ENCODE assay signal across 8 cellular contexts in the genomic region with DNA sequence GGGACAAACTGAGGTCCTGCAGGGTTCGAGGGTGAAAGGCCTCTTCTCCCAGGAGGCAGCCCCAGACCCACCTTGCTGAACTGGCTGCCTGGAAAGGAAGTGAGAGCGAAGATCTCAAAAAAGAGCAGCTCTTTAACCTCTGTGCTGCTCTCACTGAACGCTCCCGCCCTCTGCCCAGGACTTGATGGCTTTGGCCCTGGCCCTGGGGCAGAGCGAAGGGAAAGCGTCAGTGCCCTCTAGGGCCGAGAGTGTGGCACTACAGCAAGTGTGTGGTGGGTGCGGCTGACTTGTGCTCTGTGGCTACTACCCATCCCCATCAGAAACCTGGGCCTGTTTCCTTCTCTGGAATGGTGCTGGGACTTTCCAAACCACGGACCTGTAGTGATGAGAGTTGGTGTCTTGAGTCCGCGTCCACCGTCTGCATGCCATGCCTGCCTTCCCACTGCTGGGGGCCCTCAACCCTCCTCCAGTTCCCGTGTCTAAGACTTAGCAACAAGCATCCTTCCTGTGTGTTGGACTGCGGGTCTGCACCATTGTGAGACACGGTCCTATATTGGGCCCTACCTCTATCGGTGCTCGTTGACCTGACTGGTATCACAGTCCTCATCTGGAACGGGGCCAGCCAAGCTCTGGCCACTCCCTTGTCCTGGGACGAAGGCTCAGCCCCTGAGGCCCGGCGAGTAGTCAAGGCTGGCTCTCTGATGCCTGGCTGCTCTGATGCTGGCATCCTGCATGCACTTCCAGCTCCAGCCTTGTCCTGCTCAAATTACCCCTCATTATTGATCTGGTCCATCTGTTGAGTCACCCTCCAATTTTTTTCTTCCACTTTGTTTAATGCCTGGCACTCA.
DNase-seq lines count a peak whose midpoint lies in the region; ATAC-seq, FAIRE-seq and TF ChIP-seq lines count a peak whose summit lies in the region.

No MANE protein-coding gene starts in this region.

- TF ChIP-seq POLR2A in HepG2 (IDR thresholded peaks at IDR 0.05; ENCODE audit: insufficient read depth in 1 of 2, low read depth in 2 of 2, low read length in 2 of 2) (no peak), stomach (IDR thresholded peaks at IDR 0.05) (no peak)

- TF ChIP-seq CTCF in RWPE1 (conservative IDR thresholded peaks at IDR 0.05; ENCODE audit: low read depth) = no peak
- peak; percentile 84 for TF ChIP-seq CTCF in HepG2 (CRISPR knock-in tag; IDR thresholded peaks at IDR 0.05)
- peak in 3 of 7 experiments; percentile 12 to 16 (median 13) for TF ChIP-seq CTCF in stomach (IDR thresholded peaks at IDR 0.05)

- CTCF ChIA-PET in RWPE1 (lab: Yijun Ruan, JAX) (no interaction called here), HepG2 (lab: Yijun Ruan, JAX; ENCODE audit: low intra/inter-chr PET ratio, low total read pairs) (interaction anchor here (0.7 to 1.2 kb wide), 2 partner anchors 50 kb away, joined by 3 to 4 read pairs; no protein-coding TSS in a partner anchor)

- WGBS in HepG2 (ENCODE audit: low lambda C conversion rate) = 60% methylated on average over 17 of the region's 21 CpGs
- WGBS in stomach, 5 donors = 69 to 80% (median 72%) methylated on average over 12 to 21 of the region's 21 CpGs

- no peak overlapping the region for H3K9ac ChIP-seq in HepG2 (ENCODE audit: insufficient read depth, low read depth, low read length)

- H3K9me3 ChIP-seq in HepG2 (ENCODE audit: low read length) (no peaks in the 10 kb centered on the region), stomach (no peaks in the 10 kb centered on the region)

- no peak for TF ChIP-seq EP300 in HepG2 (IDR thresholded peaks at IDR 0.05; ENCODE audit: low read depth in 2 of 2, low read length in 2 of 2)
- TF ChIP-seq EP300 in HepG2 (CRISPR knock-in tag; IDR thresholded peaks at IDR 0.05; ENCODE audit: borderline replicate concordance) = no peak
- no peak for TF ChIP-seq EP300 in stomach (IDR thresholded peaks at IDR 0.05)

- no peaks in the 10 kb centered on the region for H3K79me2 ChIP-seq in HepG2 (ENCODE audit: insufficient read depth, low read length)

- POLR2A ChIA-PET in RWPE1 (lab: Yijun Ruan, JAX; ENCODE audit: low non-redundant PET) = no interaction called here
- POLR2A ChIA-PET in HepG2 (lab: Yijun Ruan, JAX) = no interaction called here

- DNase-seq in ELR (ENCODE audit: low read depth) (peak; percentile 50), KBM-7 (peak; percentile 71), RWPE1 (ENCODE audit: low spot score) (peak; percentile 30), HepG2 (ENCODE audit: low spot score) (peak; percentile 46), stomach (peak; percentile 33)
- no peak for DNase-seq in central memory CD8-positive, alpha-beta T cell (ENCODE audit: low spot score in 2 of 2)

- H3K4me1 ChIP-seq in HepG2 (ENCODE audit: insufficient read depth, low read length) = 0 out of 2 replicates have a peak, but pooled peaks cover 5% of the 10 kb centered on the region
- H3K4me1 ChIP-seq in stomach = no peaks in the 10 kb centered on the region

- H3K9me3 Mint-ChIP-seq in central memory CD8-positive, alpha-beta T cell = no peaks in the 10 kb centered on the region

- no peaks in the 10 kb centered on the region for H3K27me3 ChIP-seq in HepG2 (ENCODE audit: control insufficient read depth in 1 of 2, insufficient read depth in 2 of 2, low read length in 2 of 2)
- no peaks in the 10 kb centered on the region for H3K27me3 ChIP-seq in stomach

- ATAC-seq in GM21528 (IDR thresholded peaks at IDR 0.05; ENCODE audit: low FRiP score, unreplicated experiment) (peak; percentile 71), HepG2 (peak; percentile 100), GM18517 (IDR thresholded peaks at IDR 0.05; ENCODE audit: unreplicated experiment) (no peak)
- ATAC-seq in central memory CD8-positive, alpha-beta T cell (replicated peaks; ENCODE audit: extremely low read depth, poor library complexity, severe bottlenecking) = peak; percentile 28

- H3K4me3 ChIP-seq in HepG2 (replicated peaks in 1 of 3; ENCODE audit: insufficient read depth in 1 of 3, low read depth in 2 of 3, low read length in 3 of 3) (no peak overlapping the region), stomach (no peak overlapping the region)

- no peaks in the 10 kb centered on the region for H3K27me3 Mint-ChIP-seq in central memory CD8-positive, alpha-beta T cell

- FAIRE-seq in HepG2 (lab: Jason Lieb, UNC) = peak; percentile 68

- H2AFZ ChIP-seq in HepG2 (ENCODE audit: low read length) = no peak overlapping the region

- H3K36me3 ChIP-seq in HepG2 (replicated peaks in 1 of 2; ENCODE audit: control insufficient read depth in 1 of 2, insufficient read depth in 2 of 2, low read length in 2 of 2) (no peaks in the 10 kb centered on the region; a peak in 1 of 5 replicates), stomach (no peaks in the 10 kb centered on the region)

- no peaks in the 10 kb centered on the region for H4K20me1 ChIP-seq in HepG2 (ENCODE audit: insufficient read depth, low read length)

- H3K27ac Mint-ChIP-seq in central memory CD8-positive, alpha-beta T cell (ENCODE audit: low read depth) = no peak overlapping the region

- no peaks in the 10 kb centered on the region for H3K4me1 Mint-ChIP-seq in central memory CD8-positive, alpha-beta T cell

- in situ Hi-C loops in KBM-7 (cut with MboI; ENCODE audit: low pct_unique_long_range_greater_than_20kb, low sequenced_read_pairs) (no loop called here), HepG2 (cut with HindIII; ENCODE audit: extremely low pct_ligation_motif_present, low pct_unique_long_range_greater_than_20kb) (no loop called here)

- no peaks in the 10 kb centered on the region for H3K36me3 Mint-ChIP-seq in central memory CD8-positive, alpha-beta T cell (ENCODE audit: insufficient read depth)

- no peak overlapping the region for H3K4me2 ChIP-seq in HepG2 (ENCODE audit: low read depth, low read length)

- intact Hi-C loops in HepG2 (cut with micrococcal nuclease; ENCODE audit: unreplicated experiment) = loop anchor here (1.0 to 2.0 kb wide), 2 partner anchors 50 to 82 kb away; no protein-coding TSS in a partner anchor
- intact Hi-C loops in stomach (cut with DNase I; ENCODE audit: low total_unique reads) = no loop called here

- BruUV-seq in HepG2 (replicated peaks; lab: Mats Ljungman, UMichigan) = no TSS peak

- H3K4me3 Mint-ChIP-seq in central memory CD8-positive, alpha-beta T cell = no peak overlapping the region

- H3K27ac ChIP-seq in RWPE1 (peak overlapping the region; percentile 13; the same call in 1 of the 2 replicates), HepG2 (ENCODE audit: extremely low read length, insufficient read depth, low read length) (no peak overlapping the region), stomach (no peak overlapping the region)

- TF ChIP-seq RAD21 in HepG2 (CRISPR knock-in tag; IDR thresholded peaks at IDR 0.05) = peak; percentile 75

TF ChIP-seq in HepG2, 621 proteins besides CTCF, POLR2A, EP300 and RAD21 (continues in another document):
- no peak for TF ChIP-seq ZNF75D (CRISPR knock-in tag; IDR thresholded peaks at IDR 0.05; ENCODE audit: borderline replicate concordance)
- no peak for TF ChIP-seq FOXC1 (CRISPR knock-in tag; IDR thresholded peaks at IDR 0.05; ENCODE audit: borderline replicate concordance)
- TF ChIP-seq, protein P1, sequence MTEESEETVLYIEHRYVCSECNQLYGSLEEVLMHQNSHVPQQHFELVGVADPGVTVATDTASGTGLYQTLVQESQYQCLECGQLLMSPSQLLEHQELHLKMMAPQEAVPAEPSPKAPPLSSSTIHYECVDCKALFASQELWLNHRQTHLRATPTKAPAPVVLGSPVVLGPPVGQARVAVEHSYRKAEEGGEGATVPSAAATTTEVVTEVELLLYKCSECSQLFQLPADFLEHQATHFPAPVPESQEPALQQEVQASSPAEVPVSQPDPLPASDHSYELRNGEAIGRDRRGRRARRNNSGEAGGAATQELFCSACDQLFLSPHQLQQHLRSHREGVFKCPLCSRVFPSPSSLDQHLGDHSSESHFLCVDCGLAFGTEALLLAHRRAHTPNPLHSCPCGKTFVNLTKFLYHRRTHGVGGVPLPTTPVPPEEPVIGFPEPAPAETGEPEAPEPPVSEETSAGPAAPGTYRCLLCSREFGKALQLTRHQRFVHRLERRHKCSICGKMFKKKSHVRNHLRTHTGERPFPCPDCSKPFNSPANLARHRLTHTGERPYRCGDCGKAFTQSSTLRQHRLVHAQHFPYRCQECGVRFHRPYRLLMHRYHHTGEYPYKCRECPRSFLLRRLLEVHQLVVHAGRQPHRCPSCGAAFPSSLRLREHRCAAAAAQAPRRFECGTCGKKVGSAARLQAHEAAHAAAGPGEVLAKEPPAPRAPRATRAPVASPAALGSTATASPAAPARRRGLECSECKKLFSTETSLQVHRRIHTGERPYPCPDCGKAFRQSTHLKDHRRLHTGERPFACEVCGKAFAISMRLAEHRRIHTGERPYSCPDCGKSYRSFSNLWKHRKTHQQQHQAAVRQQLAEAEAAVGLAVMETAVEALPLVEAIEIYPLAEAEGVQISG (CRISPR knock-in tag; IDR thresholded peaks at IDR 0.05) = peak; percentile 23; the same call in 1 of the 2 replicates
- TF ChIP-seq MATR3 (CRISPR knock-in tag; IDR thresholded peaks at IDR 0.05) = no peak
- TF ChIP-seq SP140L (CRISPR knock-in tag; IDR thresholded peaks at IDR 0.05; ENCODE audit: borderline replicate concordance) = no peak
- no peak for TF ChIP-seq MAZ (IDR thresholded peaks at IDR 0.05; ENCODE audit: borderline replicate concordance, low read depth, low read length)
- no peak for TF ChIP-seq MAZ (CRISPR knock-in tag; IDR thresholded peaks at IDR 0.05; ENCODE audit: low read depth)
- TF ChIP-seq, protein P2, sequence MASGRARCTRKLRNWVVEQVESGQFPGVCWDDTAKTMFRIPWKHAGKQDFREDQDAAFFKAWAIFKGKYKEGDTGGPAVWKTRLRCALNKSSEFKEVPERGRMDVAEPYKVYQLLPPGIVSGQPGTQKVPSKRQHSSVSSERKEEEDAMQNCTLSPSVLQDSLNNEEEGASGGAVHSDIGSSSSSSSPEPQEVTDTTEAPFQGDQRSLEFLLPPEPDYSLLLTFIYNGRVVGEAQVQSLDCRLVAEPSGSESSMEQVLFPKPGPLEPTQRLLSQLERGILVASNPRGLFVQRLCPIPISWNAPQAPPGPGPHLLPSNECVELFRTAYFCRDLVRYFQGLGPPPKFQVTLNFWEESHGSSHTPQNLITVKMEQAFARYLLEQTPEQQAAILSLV (CRISPR knock-in tag; IDR thresholded peaks at IDR 0.05; ENCODE audit: borderline replicate concordance) = no peak
- TF ChIP-seq SALL2 (CRISPR knock-in tag; IDR thresholded peaks at IDR 0.05) = no peak

Comparison
In these comparisons a context has a peak if more than half of its experiments do, and no peak if none do; other contexts are left out.
1. DNase-seq: peak in ELR (single experiment), KBM-7 (single experiment), RWPE1 (single experiment), HepG2 (single experiment) and stomach (single experiment); none in central memory CD8-positive, alpha-beta T cell (0 of 2).